In genomic region chr3:184409331-184409926, GRCh38 we compare ENCODE assay signal across 2 cellular contexts.
TF ChIP-seq lines count a peak whose summit lies in the region.

No MANE protein-coding gene starts in this region.

TF ChIP-seq in H1, 55 proteins besides CTCF, POLR2A, EP300 and RAD21:
- TF ChIP-seq SP4 (IDR thresholded peaks at IDR 0.05; ENCODE audit: low read length), result no peak
- no peak for TF ChIP-seq TEAD4 (IDR thresholded peaks at IDR 0.05; ENCODE audit: low read depth, low read length)
- TF ChIP-seq SIRT6 (IDR thresholded peaks at IDR 0.05; ENCODE audit: low read length), result no peak
- no peak for TF ChIP-seq RXRA (IDR thresholded peaks at IDR 0.05; ENCODE audit: insufficient read depth, low read depth, low read length)
- TF ChIP-seq EZH2 (IDR thresholded peaks at IDR 0.05; ENCODE audit: low read depth, low read length, severe bottlenecking), result no peak
- no peak for TF ChIP-seq SP2 (IDR thresholded peaks at IDR 0.05; ENCODE audit: low read length)
- TF ChIP-seq RFX5 (IDR thresholded peaks at IDR 0.05; ENCODE audit: borderline replicate concordance, low read depth, low read length), result no peak
- TF ChIP-seq, protein P1, sequence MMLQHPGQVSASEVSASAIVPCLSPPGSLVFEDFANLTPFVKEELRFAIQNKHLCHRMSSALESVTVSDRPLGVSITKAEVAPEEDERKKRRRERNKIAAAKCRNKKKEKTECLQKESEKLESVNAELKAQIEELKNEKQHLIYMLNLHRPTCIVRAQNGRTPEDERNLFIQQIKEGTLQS (IDR thresholded peaks at IDR 0.05; ENCODE audit: insufficient read depth, low read depth, low read length), result no peak
- TF ChIP-seq HDAC2 (IDR thresholded peaks at IDR 0.05; ENCODE audit: borderline replicate concordance in 1 of 2, low read depth in 2 of 2, low read length in 2 of 2), result no peak
- no peak for TF ChIP-seq SRF (IDR thresholded peaks at IDR 0.05; ENCODE audit: low read depth, low read length)

TF ChIP-seq in HepG2, 621 proteins besides CTCF, POLR2A, EP300 and RAD21:
- no peak for TF ChIP-seq NFKBIZ (CRISPR knock-in tag; IDR thresholded peaks at IDR 0.05)
- no peak for TF ChIP-seq ZBTB7B (CRISPR knock-in tag; IDR thresholded peaks at IDR 0.05)
- TF ChIP-seq SRY (CRISPR knock-in tag; IDR thresholded peaks at IDR 0.05), result no peak
- TF ChIP-seq ZNF768 (CRISPR knock-in tag; IDR thresholded peaks at IDR 0.05), result no peak
- no peak for TF ChIP-seq ZNF609 (CRISPR knock-in tag; IDR thresholded peaks at IDR 0.05; ENCODE audit: borderline replicate concordance)
- TF ChIP-seq MNT (IDR thresholded peaks at IDR 0.05), result no peak
- TF ChIP-seq ARID2 (CRISPR knock-in tag; IDR thresholded peaks at IDR 0.05; ENCODE audit: borderline replicate concordance), result no peak
- no peak for TF ChIP-seq NBN (conservative IDR thresholded peaks at IDR 0.05)
- no peak for TF ChIP-seq ZNF788 (CRISPR knock-in tag; IDR thresholded peaks at IDR 0.05; ENCODE audit: borderline replicate concordance)
- no peak for TF ChIP-seq ZNF570 (CRISPR knock-in tag; IDR thresholded peaks at IDR 0.05; ENCODE audit: borderline replicate concordance)
- no peak for TF ChIP-seq RNF219 (CRISPR knock-in tag; IDR thresholded peaks at IDR 0.05)
- no peak for TF ChIP-seq ATM (IDR thresholded peaks at IDR 0.05; ENCODE audit: borderline replicate concordance)
- no peak for TF ChIP-seq NFRKB (IDR thresholded peaks at IDR 0.05)
- TF ChIP-seq ZNF589 (CRISPR knock-in tag; conservative IDR thresholded peaks at IDR 0.05), result no peak
